ENCODE assay signal across 9 cellular contexts in genomic region chr4:73864365-73864764, GRCh38. TPM values are rescaled to one million over a fixed set of nuclear protein-coding genes. Genes with fewer than 3 reads are reported as not detected.
DNase-seq lines count a peak whose midpoint lies in the region; FAIRE-seq and TF ChIP-seq lines count a peak whose summit lies in the region.
"Had no signal": no experiment of that assay in that cellular context is flagged by ENCODE, and none has a peak within 500 bp of the region (broad histone marks: within the 10 kb centered on the region; RNA-seq: fewer than 3 reads in every experiment).

No MANE protein-coding gene starts in this region.

- no peaks in the 10 kb centered on the region for H3K36me3 Mint-ChIP-seq in activated naive CD4-positive, alpha-beta T cell treated with anti-CD3 and anti-CD28 coated beads, Interleukin-2, amount 10 ng/mL, durations not matched to agents 7 days and 5 days

- in situ Hi-C loops in GM13977 (cut with MboI; ENCODE audit: low pct_unique_long_range_greater_than_20kb, low sequenced_read_pairs, unreplicated experiment), result no loop called here

- H3K4me3 ChIP-seq in AG09309 (ENCODE audit: control insufficient read depth, low read depth, low read length) (no peak overlapping the region), kidney (ENCODE audit: low read length in 2 of 2) (no peak overlapping the region), esophagus muscularis mucosa (no peak overlapping the region)
- H3K4me3 ChIP-seq: ascending aorta had no signal

- intact Hi-C loops in kidney (cut with DNase I) (no loop called here), esophagus muscularis mucosa (cut with DNase I) (no loop called here)

- no peak overlapping the region for H3K9ac ChIP-seq in kidney (ENCODE audit: low read length in 2 of 2)

- H3K4me1 Mint-ChIP-seq in activated naive CD4-positive, alpha-beta T cell treated with anti-CD3 and anti-CD28 coated beads, Interleukin-2, amount 10 ng/mL, durations not matched to agents 7 days and 5 days, result no peaks in the 10 kb centered on the region

- no peaks in the 10 kb centered on the region for H3K9me3 ChIP-seq in kidney (ENCODE audit: control insufficient read depth in 1 of 2, low read length in 2 of 2)
- no peaks in the 10 kb centered on the region for H3K9me3 ChIP-seq in esophagus muscularis mucosa
- H3K9me3 ChIP-seq: ascending aorta had no signal

- no peaks in the 10 kb centered on the region for H3K9me3 Mint-ChIP-seq in activated naive CD4-positive, alpha-beta T cell treated with anti-CD3 and anti-CD28 coated beads, Interleukin-2, amount 10 ng/mL, durations not matched to agents 7 days and 5 days

- no peak for TF ChIP-seq EP300 in esophagus muscularis mucosa (IDR thresholded peaks at IDR 0.05)

- TF ChIP-seq CTCF in AG09309 (IDR thresholded peaks at IDR 0.05; ENCODE audit: control insufficient read depth, insufficient read depth, low read depth, low read length, missing control alignments) (peak; percentile 34), GM13977 (IDR thresholded peaks at IDR 0.05; ENCODE audit: extremely low read depth, insufficient read depth, missing control alignments) (peak; percentile 55), kidney (IDR thresholded peaks at IDR 0.05; ENCODE audit: borderline replicate concordance, extremely low read depth, insufficient read depth) (peak; percentile 53), esophagus muscularis mucosa (IDR thresholded peaks at IDR 0.05) (peak in 1 of 3 experiments; percentile 21)

- H3K4me3 Mint-ChIP-seq in activated naive CD4-positive, alpha-beta T cell treated with anti-CD3 and anti-CD28 coated beads, Interleukin-2, amount 10 ng/mL, durations not matched to agents 7 days and 5 days, result no peak overlapping the region

- no peak for DNase-seq in AG09309 (ENCODE audit: low read depth)
- DNase-seq in GM13977 (ENCODE audit: low spot score), result peak; percentile 26
- DNase-seq in RPMI7951 (ENCODE audit: low read depth), result peak; percentile 23
- no peak for DNase-seq in kidney
- DNase-seq in esophagus muscularis mucosa (ENCODE audit: extremely low spot score), result no peak
- no peak for DNase-seq in activated naive CD4-positive, alpha-beta T cell treated with anti-CD3 and anti-CD28 coated beads, Interleukin-2, amount 10 ng/mL, durations not matched to agents 7 days and 5 days
- no peak for DNase-seq in NCI-H1930 (lab: John Stamatoyannopoulos, UW)
- no peak for DNase-seq in inferior parietal cortex (ENCODE audit: extremely low spot score)

- H3K4me1 ChIP-seq in kidney (ENCODE audit: control insufficient read depth in 1 of 2, insufficient read depth in 1 of 2, low read depth in 1 of 2, low read length in 2 of 2) (peaks cover 0 to 6% of the 10 kb centered on the region in 2 donors), esophagus muscularis mucosa (peaks cover under 1 to 11% (median 7%) of the 10 kb centered on the region in 4 donors)

- no peak overlapping the region for H3K27ac ChIP-seq in kidney (ENCODE audit: low read depth in 2 of 2, low read length in 2 of 2)
- H3K27ac ChIP-seq in esophagus muscularis mucosa (replicated peaks in 1 of 4), result no peak overlapping the region
- H3K27ac ChIP-seq: ascending aorta had no signal

- no peak for FAIRE-seq in kidney (lab: Jason Lieb, UNC)

- H3K36me3 ChIP-seq in kidney (ENCODE audit: control insufficient read depth in 1 of 2, insufficient read depth in 2 of 2, low read length in 2 of 2) (no peaks in the 10 kb centered on the region), esophagus muscularis mucosa (no peaks in the 10 kb centered on the region)
- H3K36me3 ChIP-seq: ascending aorta had no signal

- CTCF ChIA-PET in activated naive CD4-positive, alpha-beta T cell treated with anti-CD3 and anti-CD28 coated beads, Interleukin-2, amount 10 ng/mL, durations not matched to agents 7 days and 5 days (lab: Charles Lee), result interaction anchor here (0.6 to 0.8 kb wide), 2 partner anchors 59 to 200 kb away, joined by 3 to 4 read pairs; no protein-coding TSS in a partner anchor

- peaks cover 15% of the 10 kb centered on the region for H3K27me3 Mint-ChIP-seq in activated naive CD4-positive, alpha-beta T cell treated with anti-CD3 and anti-CD28 coated beads, Interleukin-2, amount 10 ng/mL, durations not matched to agents 7 days and 5 days

- peaks cover 0 to 18% (median 1%) of the 10 kb centered on the region in 4 donors for H3K27me3 ChIP-seq in esophagus muscularis mucosa
- H3K27me3 ChIP-seq: ascending aorta had no signal

- no peak overlapping the region for H3K27ac Mint-ChIP-seq in activated naive CD4-positive, alpha-beta T cell treated with anti-CD3 and anti-CD28 coated beads, Interleukin-2, amount 10 ng/mL, durations not matched to agents 7 days and 5 days

- TF ChIP-seq POLR2A in esophagus muscularis mucosa (IDR thresholded peaks at IDR 0.05; ENCODE audit: low read depth), result no peak

- WGBS in esophagus muscularis mucosa, result 70% methylated on average over 2 of the region's 2 CpGs

RNA-seq across cellular contexts. Expression of gene CXCL1, which starts 4.8 kb away (rescaled TPM):
- total RNA-seq in RPMI7951 (2014; rRNA removed; shearing (Covaris generic)), result 21.0 and 24.3 TPM in 2 replicates
- total RNA-seq in kidney (29.7 TPM), esophagus muscularis mucosa (1 to 10 TPM in 3 of 4 donors, not detected in 1; 1.8 to 9.1 (median 3.4) TPM)
- polyA plus RNA-seq in kidney (ENCODE audit: insufficient read depth, low read depth, low replicate concordance), result 6.4 TPM

RNA-seq across cellular contexts. Expression of gene PF4V1, which starts 11.3 kb away (rescaled TPM):
- total RNA-seq in RPMI7951 (2014; rRNA removed; shearing (Covaris generic)), result 0.72 TPM in 1 of 2 replicates, not detected in the other
- 1.0 TPM for total RNA-seq in kidney
- polyA plus RNA-seq in kidney (ENCODE audit: insufficient read depth, low read depth, low replicate concordance), result not detected
- not detected for total RNA-seq in esophagus muscularis mucosa
- total RNA-seq: ascending aorta had no signal

RNA-seq across cellular contexts. Expression of gene CXCL6, which starts 27.9 kb away (rescaled TPM):
- not detected in 2 replicates for total RNA-seq in RPMI7951 (2014; rRNA removed; shearing (Covaris generic))
- total RNA-seq in kidney (8.2 TPM), esophagus muscularis mucosa (1 to 10 TPM in 1 of 4 donors, under 1 TPM in 1, not detected in 2; 0.66 to 1.8 TPM)
- 1.1 TPM for polyA plus RNA-seq in kidney (ENCODE audit: insufficient read depth, low read depth, low replicate concordance)
- total RNA-seq: ascending aorta had no signal

Comparison
In these comparisons a context has a peak if more than half of its experiments do, and no peak if none do; other contexts are left out.
1. DNase-seq: peak in GM13977 (single experiment) and RPMI7951 (single experiment); none in AG09309 (single experiment), kidney (single experiment), esophagus muscularis mucosa (single experiment), activated naive CD4-positive, alpha-beta T cell treated with anti-CD3 and anti-CD28 coated beads, Interleukin-2, amount 10 ng/mL, durations not matched to agents 7 days and 5 days (single experiment), NCI-H1930 (0 of 2) and inferior parietal cortex (single experiment).